1 cellular context compared by ENCODE assay signal in genomic region chr19:39409207-39409885, GRCh38.
TF ChIP-seq lines count a peak whose summit lies in the region.

No MANE protein-coding gene starts in this region.

TF ChIP-seq in HEK293, 187 proteins besides CTCF, POLR2A, EP300 and RAD21 (continued from another document and continues in another):
- peak; percentile 96 for TF ChIP-seq ZBTB10 (tag by site-specific recombination; IDR thresholded peaks at IDR 0.05)
- no peak for TF ChIP-seq GFI1B (tag by site-specific recombination; IDR thresholded peaks at IDR 0.05)
- TF ChIP-seq ZNF768 (tag by site-specific recombination; IDR thresholded peaks at IDR 0.05): no peak
- TF ChIP-seq ZNF16 (tag by site-specific recombination; IDR thresholded peaks at IDR 0.05; ENCODE audit: low read depth): no peak
- TF ChIP-seq ZNF621 (tag by site-specific recombination; IDR thresholded peaks at IDR 0.05): no peak
- TF ChIP-seq SP2 (tag by site-specific recombination; IDR thresholded peaks at IDR 0.05): peak; percentile 86
- no peak for TF ChIP-seq SCRT2 (tag by site-specific recombination; IDR thresholded peaks at IDR 0.05)
- TF ChIP-seq ZNF704 (tag by site-specific recombination; IDR thresholded peaks at IDR 0.05): no peak
- no peak for TF ChIP-seq ZSCAN16 (tag by site-specific recombination; IDR thresholded peaks at IDR 0.05)
- no peak for TF ChIP-seq REST (tag by site-specific recombination; IDR thresholded peaks at IDR 0.05)
- no peak for TF ChIP-seq YY2 (tag by site-specific recombination; IDR thresholded peaks at IDR 0.05)
- no peak for TF ChIP-seq ZNF843 (tag by site-specific recombination; IDR thresholded peaks at IDR 0.05)
- no peak for TF ChIP-seq ZBTB20 (tag by site-specific recombination; IDR thresholded peaks at IDR 0.05)
- TF ChIP-seq ZNF140 (tag by site-specific recombination; IDR thresholded peaks at IDR 0.05): no peak
- TF ChIP-seq HOXA7 (CRISPR knock-in tag; IDR thresholded peaks at IDR 0.05; ENCODE audit: borderline replicate concordance): no peak
- TF ChIP-seq PRDM10 (tag by site-specific recombination; IDR thresholded peaks at IDR 0.05): peak; percentile 32
- TF ChIP-seq ZNF394 (tag by site-specific recombination; IDR thresholded peaks at IDR 0.05; ENCODE audit: borderline replicate concordance): 0 out of 2 replicates have a peak, but pooled peaks have one; percentile 10
- peak; percentile 58 for TF ChIP-seq ZNF501 (tag by site-specific recombination; IDR thresholded peaks at IDR 0.05)
- TF ChIP-seq KLF9 (tag by site-specific recombination; IDR thresholded peaks at IDR 0.05; ENCODE audit: low read depth): peak; percentile 88
- TF ChIP-seq ZNF366 (tag by site-specific recombination; conservative IDR thresholded peaks at IDR 0.05): peak; percentile 62
- TF ChIP-seq AEBP2 (tag by site-specific recombination; IDR thresholded peaks at IDR 0.05; ENCODE audit: borderline replicate concordance): no peak
- TF ChIP-seq ZNF23 (tag by site-specific recombination; IDR thresholded peaks at IDR 0.05; ENCODE audit: borderline replicate concordance): no peak
- peak; percentile 13 for TF ChIP-seq ZNF660 (tag by site-specific recombination; IDR thresholded peaks at IDR 0.05)
- peak; percentile 91 for TF ChIP-seq ZXDB (tag by site-specific recombination; IDR thresholded peaks at IDR 0.05)
- no peak for TF ChIP-seq ZNF354C (tag by site-specific recombination; IDR thresholded peaks at IDR 0.05; ENCODE audit: borderline replicate concordance, low read depth)
- TF ChIP-seq ZNF202 (tag by site-specific recombination; IDR thresholded peaks at IDR 0.05; ENCODE audit: borderline replicate concordance): no peak
- peak; percentile 72 for TF ChIP-seq SP7 (tag by site-specific recombination; IDR thresholded peaks at IDR 0.05)
- TF ChIP-seq ZNF692 (tag by site-specific recombination; IDR thresholded peaks at IDR 0.05): peak; percentile 68; the same call in 1 of the 2 replicates
- TF ChIP-seq ZNF585B (tag by site-specific recombination; IDR thresholded peaks at IDR 0.05): 0 out of 2 replicates have a peak, but pooled peaks have one; percentile 15
- TF ChIP-seq HIC1 (tag by site-specific recombination; IDR thresholded peaks at IDR 0.05): peak; percentile 48
- TF ChIP-seq ZIC2 (tag by site-specific recombination; IDR thresholded peaks at IDR 0.05): peak; percentile 52
- no peak for TF ChIP-seq ZNF239 (tag by site-specific recombination; IDR thresholded peaks at IDR 0.05)
- 0 out of 2 replicates have a peak, but pooled peaks have one; percentile 46 for TF ChIP-seq ZNF664 (tag by site-specific recombination; IDR thresholded peaks at IDR 0.05)
- no peak for TF ChIP-seq OSR2 (tag by site-specific recombination; IDR thresholded peaks at IDR 0.05)
- TF ChIP-seq KLF7 (tag by site-specific recombination; IDR thresholded peaks at IDR 0.05; ENCODE audit: borderline replicate concordance): peak; percentile 88
- no peak for TF ChIP-seq MZF1 (tag by site-specific recombination; IDR thresholded peaks at IDR 0.05; ENCODE audit: borderline replicate concordance)
- peak; percentile 54 for TF ChIP-seq ZNF335 (tag by site-specific recombination; conservative IDR thresholded peaks at IDR 0.05)
- peak; percentile 94 for TF ChIP-seq ZNF629 (tag by site-specific recombination; IDR thresholded peaks at IDR 0.05)
- TF ChIP-seq ZNF654 (tag by site-specific recombination; IDR thresholded peaks at IDR 0.05; ENCODE audit: low read depth): no peak; the same call in 1 of the 2 replicates
- no peak for TF ChIP-seq MEIS1 (CRISPR knock-in tag; IDR thresholded peaks at IDR 0.05; ENCODE audit: borderline replicate concordance)
- peak; percentile 4; the same call in 1 of the 2 replicates for TF ChIP-seq ZBTB1 (tag by site-specific recombination; IDR thresholded peaks at IDR 0.05)
- peak; percentile 70 for TF ChIP-seq ZNF280D (tag by site-specific recombination; IDR thresholded peaks at IDR 0.05)
